In the genomic region with DNA sequence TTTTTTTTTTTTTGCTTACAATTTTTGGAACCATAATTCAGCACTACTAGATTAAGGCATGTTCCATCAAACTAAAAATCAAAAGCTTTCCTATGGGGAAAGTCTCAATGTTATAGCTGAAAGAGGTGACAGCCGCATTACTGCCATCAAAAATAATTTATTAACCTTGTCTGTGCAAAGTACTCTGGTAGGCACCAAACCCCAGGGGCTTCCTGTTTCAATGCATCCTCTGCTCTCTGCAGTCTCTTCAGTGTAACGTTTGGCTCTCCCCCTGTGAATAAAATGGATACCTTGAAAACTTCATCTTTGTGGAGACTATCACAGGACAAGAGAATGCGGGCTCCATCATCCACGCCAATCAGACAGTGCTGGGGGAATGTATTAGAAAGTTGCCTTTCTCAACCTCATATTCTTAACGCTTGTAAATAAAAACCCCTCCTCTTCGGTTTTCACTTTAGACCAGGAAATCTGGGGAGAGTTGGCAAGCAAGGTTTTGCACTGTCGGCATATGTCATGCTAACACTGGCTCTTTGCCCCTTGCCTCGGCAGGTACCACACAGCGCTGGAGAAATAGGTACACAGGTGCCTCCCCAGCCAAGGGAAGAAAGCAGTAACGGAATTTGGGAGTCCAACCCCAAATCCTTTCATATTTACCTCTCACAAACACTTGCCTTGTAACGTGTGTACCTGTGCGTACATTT, we compare ENCODE assay signal across 1 cellular context.
TF ChIP-seq lines count a peak whose summit lies in the region.

No MANE protein-coding gene starts in this region.

TF ChIP-seq in HepG2, 621 proteins besides CTCF, POLR2A, EP300 and RAD21:
- TF ChIP-seq MAFG (CRISPR knock-in tag; IDR thresholded peaks at IDR 0.05) (no peak), MAFK (conservative IDR thresholded peaks at IDR 0.05 in 1 of 2, IDR thresholded peaks at IDR 0.05 in 1 of 2; ENCODE audit: low read length in 2 of 2) (peak in 1 of 2 experiments; percentile 60; a peak in 2 of 4 replicates), MAFF (IDR thresholded peaks at IDR 0.05; ENCODE audit: low read depth, low read length) (0 out of 2 replicates have a peak, but pooled peaks have one; percentile 10)
